2 cellular contexts compared by ENCODE assay signal in genomic region chr6:4113623-4114022, GRCh38.
TF ChIP-seq lines count a peak whose summit lies in the region.

No MANE protein-coding gene starts in this region.

TF ChIP-seq in IMR-90, 13 proteins besides CTCF, POLR2A, EP300 and RAD21:
- TF ChIP-seq MXI1 (IDR thresholded peaks at IDR 0.05; ENCODE audit: borderline replicate concordance, low read depth, low read length) (no peak), NFE2L2 (IDR thresholded peaks at IDR 0.05; ENCODE audit: low read depth, low read length) (no peak), CEBPB (IDR thresholded peaks at IDR 0.05; ENCODE audit: low read depth, low read length) (peak; percentile 17; the same call in 1 of the 2 replicates), RCOR1 (IDR thresholded peaks at IDR 0.05; ENCODE audit: insufficient replicate concordance, low read length) (no peak)
TF ChIP-seq in IMR-90: peak in this region for 1.

TF ChIP-seq in HepG2, 621 proteins besides CTCF, POLR2A, EP300 and RAD21:
- TF ChIP-seq ZNF354B (CRISPR knock-in tag; IDR thresholded peaks at IDR 0.05) (no peak), ZBTB33 (CRISPR knock-in tag; IDR thresholded peaks at IDR 0.05) (no peak), STAG1 (CRISPR knock-in tag; IDR thresholded peaks at IDR 0.05) (peak; percentile 6; the same call in 1 of the 2 replicates), ZNF652 (CRISPR knock-in tag; IDR thresholded peaks at IDR 0.05; ENCODE audit: borderline replicate concordance, low read depth) (no peak), SP5 (CRISPR knock-in tag; IDR thresholded peaks at IDR 0.05; ENCODE audit: borderline replicate concordance, low read depth) (no peak), SKIL (CRISPR knock-in tag; IDR thresholded peaks at IDR 0.05; ENCODE audit: borderline replicate concordance) (no peak), CREB1 (IDR thresholded peaks at IDR 0.05) (peak; percentile 16; the same call in 1 of the 2 replicates), CREB1 (CRISPR knock-in tag; IDR thresholded peaks at IDR 0.05) (no peak), BRCA1 (CRISPR knock-in tag; IDR thresholded peaks at IDR 0.05) (0 out of 2 replicates have a peak, but pooled peaks have one; percentile 33), NFIB (CRISPR knock-in tag; IDR thresholded peaks at IDR 0.05; ENCODE audit: borderline replicate concordance) (no peak), ZNF333 (CRISPR knock-in tag; IDR thresholded peaks at IDR 0.05; ENCODE audit: borderline replicate concordance) (no peak), BRF2 (CRISPR knock-in tag; IDR thresholded peaks at IDR 0.05) (0 out of 2 replicates have a peak, but pooled peaks have one; percentile 30), CEBPB (IDR thresholded peaks at IDR 0.05; ENCODE audit: borderline replicate concordance, low read depth, low read length) (peak; percentile 62; the same call in 1 of the 2 replicates), CEBPG (CRISPR knock-in tag; IDR thresholded peaks at IDR 0.05) (0 out of 2 replicates have a peak, but pooled peaks have one; percentile 51), RFXANK (CRISPR knock-in tag; IDR thresholded peaks at IDR 0.05) (no peak), MAF1 (CRISPR knock-in tag; IDR thresholded peaks at IDR 0.05; ENCODE audit: borderline replicate concordance) (no peak), FOXA3 (CRISPR knock-in tag; IDR thresholded peaks at IDR 0.05) (no peak)
TF ChIP-seq in HepG2: peak in this region for 6.
